ENCODE assay signal across 12 cellular contexts in genomic region chr3:124779751-124780191, GRCh38. TPM values are rescaled to one million over a fixed set of nuclear protein-coding genes. Genes with fewer than 3 reads are reported as not detected.
DNase-seq lines count a peak whose midpoint lies in the region; TF ChIP-seq lines count a peak whose summit lies in the region.
"Had no signal": no experiment of that assay in that cellular context is flagged by ENCODE, and none has a peak within 500 bp of the region (broad histone marks: within the 10 kb centered on the region; RNA-seq: fewer than 3 reads in every experiment).

No MANE protein-coding gene starts in this region.

- peaks cover 12% of the 10 kb centered on the region for H3K79me2 ChIP-seq in mesendoderm (ENCODE audit: control insufficient read depth, insufficient read depth, low read length)

- no peak overlapping the region; the same call in 1 of the 2 replicates for H3K4me3 Mint-ChIP-seq in HFFc6
- H3K4me3 Mint-ChIP-seq in activated T-helper 1 cell treated with anti-CD3 and anti-CD28 coated beads, Interleukin-12 subunit alpha, Interleukin-12 subunit beta, Interleukin-2, Interleukin-4 antibody, amounts not matched to agents 30 ng/mL and 10 ng/mL and 1 ng/mL, durations not matched to agents 14 hours and 24 hours and 36 hours = no peak overlapping the region

- H3K27ac ChIP-seq in duodenal mucosa (ENCODE audit: low read depth, low read length) (peak overlapping the region; percentile 66), mesendoderm (ENCODE audit: low read depth, low read length) (no peak overlapping the region), spleen (peak overlapping the region in 7 of 8 donors; percentile 41 to 76 (median 59))
- H3K27ac ChIP-seq: C4-2B had no signal

- H3K9ac ChIP-seq in duodenal mucosa (ENCODE audit: low read depth in 1 of 2, low read length in 2 of 2) (no peak overlapping the region), mesendoderm (ENCODE audit: low read length) (no peak overlapping the region)

- no peak overlapping the region for H3K56ac ChIP-seq in mesendoderm (ENCODE audit: low read length)

- peaks cover 11% of the 10 kb centered on the region for H3K36me3 Mint-ChIP-seq in HFFc6 (ENCODE audit: low read depth)
- H3K36me3 Mint-ChIP-seq in activated T-helper 1 cell treated with anti-CD3 and anti-CD28 coated beads, Interleukin-12 subunit alpha, Interleukin-12 subunit beta, Interleukin-2, Interleukin-4 antibody, amounts not matched to agents 30 ng/mL and 10 ng/mL and 1 ng/mL, durations not matched to agents 14 hours and 24 hours and 36 hours (ENCODE audit: low read depth) = no peaks in the 10 kb centered on the region

- H4K8ac ChIP-seq in mesendoderm (ENCODE audit: low read depth, low read length) = no peak overlapping the region

- H2BK120ac ChIP-seq in mesendoderm (ENCODE audit: low read depth, low read length) = no peak overlapping the region

- TF ChIP-seq CTCF in HFFc6 (IDR thresholded peaks at IDR 0.05) (no peak), spleen (IDR thresholded peaks at IDR 0.05 in 8 of 11, conservative IDR thresholded peaks at IDR 0.05 in 3 of 11) (no peak)

- no peak overlapping the region for H2BK15ac ChIP-seq in mesendoderm (replicated peaks; ENCODE audit: low read depth)

- H3K4me1 ChIP-seq in duodenal mucosa (ENCODE audit: control insufficient read depth in 1 of 2, insufficient read depth in 2 of 2, low read length in 2 of 2) (peaks cover 13 to 25% of the 10 kb centered on the region in 2 donors), mesendoderm (ENCODE audit: control insufficient read depth, low read depth, low read length) (peaks cover 7% of the 10 kb centered on the region), spleen (peaks cover 0 to 40% (median 26%) of the 10 kb centered on the region in 6 donors)

- H3K4ac ChIP-seq in mesendoderm (ENCODE audit: low read depth, low read length) = no peak overlapping the region

- DNase-seq in HFFc6 (no peak), mesendoderm (no peak), spleen (no peak), HCEC 1CT (no peak), SHP77 treated with DMSO at 0.1 percent for 48 hours (lab: John Stamatoyannopoulos, UW) (no peak), SKM-1 (lab: John Stamatoyannopoulos, UW; ENCODE audit: unreplicated experiment) (no peak)
- no peak for DNase-seq in activated T-helper 1 cell treated with anti-CD3 and anti-CD28 coated beads, Interleukin-12 subunit alpha, Interleukin-12 subunit beta, Interleukin-2, Interleukin-4 antibody, amounts not matched to agents 30 ng/mL and 10 ng/mL and 1 ng/mL, durations not matched to agents 14 hours and 24 hours and 36 hours (ENCODE audit: low spot score)
- DNase-seq: hippocampal formation, NCI-H2171 had no signal

- no peak overlapping the region for H2AK5ac ChIP-seq in mesendoderm (ENCODE audit: low read length)

- peak overlapping the region; percentile 25 for H3K23ac ChIP-seq in mesendoderm (ENCODE audit: low read length)

- no peaks in the 10 kb centered on the region for H3K9me3 ChIP-seq in duodenal mucosa (ENCODE audit: control insufficient read depth in 1 of 2, low read length in 2 of 2)
- no peaks in the 10 kb centered on the region for H3K9me3 ChIP-seq in spleen
- H3K9me3 ChIP-seq: mucosa of descending colon had no signal

- H3K4me2 ChIP-seq in mesendoderm (ENCODE audit: low read length) = no peak overlapping the region

- H3K79me1 ChIP-seq in mesendoderm (ENCODE audit: low read length) = peaks cover 37% of the 10 kb centered on the region

- H3K4me1 Mint-ChIP-seq in HFFc6 (ENCODE audit: low read depth) = peaks cover 63% of the 10 kb centered on the region
- H3K4me1 Mint-ChIP-seq in activated T-helper 1 cell treated with anti-CD3 and anti-CD28 coated beads, Interleukin-12 subunit alpha, Interleukin-12 subunit beta, Interleukin-2, Interleukin-4 antibody, amounts not matched to agents 30 ng/mL and 10 ng/mL and 1 ng/mL, durations not matched to agents 14 hours and 24 hours and 36 hours (ENCODE audit: low read depth) = peaks cover 11% of the 10 kb centered on the region

- H3K9me3 Mint-ChIP-seq in HFFc6 = no peaks in the 10 kb centered on the region
- H3K9me3 Mint-ChIP-seq in activated T-helper 1 cell treated with anti-CD3 and anti-CD28 coated beads, Interleukin-12 subunit alpha, Interleukin-12 subunit beta, Interleukin-2, Interleukin-4 antibody, amounts not matched to agents 30 ng/mL and 10 ng/mL and 1 ng/mL, durations not matched to agents 14 hours and 24 hours and 36 hours = no peaks in the 10 kb centered on the region

- peak overlapping the region; percentile 98 for H3K27ac Mint-ChIP-seq in HFFc6
- H3K27ac Mint-ChIP-seq in activated T-helper 1 cell treated with anti-CD3 and anti-CD28 coated beads, Interleukin-12 subunit alpha, Interleukin-12 subunit beta, Interleukin-2, Interleukin-4 antibody, amounts not matched to agents 30 ng/mL and 10 ng/mL and 1 ng/mL, durations not matched to agents 14 hours and 24 hours and 36 hours = no peak overlapping the region

- intact Hi-C loops in spleen (cut with DNase I; ENCODE audit: low total_unique reads) = no loop called here
- intact Hi-C loops in activated T-helper 1 cell treated with anti-CD3 and anti-CD28 coated beads, Interleukin-12 subunit alpha, Interleukin-12 subunit beta, Interleukin-2, Interleukin-4 antibody, amounts not matched to agents 30 ng/mL and 10 ng/mL and 1 ng/mL, durations not matched to agents 14 hours and 24 hours and 36 hours (cut with micrococcal nuclease) = no loop called here

- H3K27me3 Mint-ChIP-seq in HFFc6 (ENCODE audit: insufficient read depth) = peaks cover 2% of the 10 kb centered on the region
- peaks cover 6% of the 10 kb centered on the region for H3K27me3 Mint-ChIP-seq in activated T-helper 1 cell treated with anti-CD3 and anti-CD28 coated beads, Interleukin-12 subunit alpha, Interleukin-12 subunit beta, Interleukin-2, Interleukin-4 antibody, amounts not matched to agents 30 ng/mL and 10 ng/mL and 1 ng/mL, durations not matched to agents 14 hours and 24 hours and 36 hours (ENCODE audit: insufficient read depth)

- TF ChIP-seq POLR2A in spleen (IDR thresholded peaks at IDR 0.05) = no peak

- peaks cover 0 to 3% of the 10 kb centered on the region in 2 donors for H3K36me3 ChIP-seq in duodenal mucosa (ENCODE audit: control insufficient read depth in 1 of 2, insufficient read depth in 2 of 2, low read length in 2 of 2)
- peaks cover 15% of the 10 kb centered on the region for H3K36me3 ChIP-seq in mesendoderm (ENCODE audit: control insufficient read depth, insufficient read depth, low read length)
- no peaks in the 10 kb centered on the region for H3K36me3 ChIP-seq in spleen

- no peak overlapping the region for H3K18ac ChIP-seq in mesendoderm (ENCODE audit: low read length)

- H4K5ac ChIP-seq in mesendoderm (ENCODE audit: low read length) = no peak overlapping the region

- H3K4me3 ChIP-seq in duodenal mucosa (ENCODE audit: low read depth in 1 of 2, low read length in 2 of 2) (no peak overlapping the region), mesendoderm (ENCODE audit: low read length) (no peak overlapping the region), spleen (no peak overlapping the region)
- H3K4me3 ChIP-seq: mucosa of descending colon had no signal

- H3K27me3 ChIP-seq in duodenal mucosa (ENCODE audit: control insufficient read depth in 1 of 2, insufficient read depth in 2 of 2, low read length in 2 of 2) = no peaks in the 10 kb centered on the region
- no peaks in the 10 kb centered on the region for H3K27me3 ChIP-seq in mesendoderm (ENCODE audit: insufficient read depth, low read length, poor library complexity)
- no peaks in the 10 kb centered on the region for H3K27me3 ChIP-seq in spleen (replicated peaks in 1 of 7)

- WGBS in mesendoderm (ENCODE audit: extremely low coverage, insufficient coverage, low lambda C conversion rate) = no CpG with 5 or more reads among the region's 9 CpGs
- WGBS in spleen, 5 donors = 73 to 92% (median 89%) methylated on average over 5 to 9 of the region's 9 CpGs

- H2BK5ac ChIP-seq in mesendoderm (ENCODE audit: low read length) = no peak overlapping the region

RNA-seq across cellular contexts. Expression of gene UMPS, which starts 49.5 kb away (rescaled TPM):
- 10 to 100 TPM; 25.2 to 39.6 (median 28.4) TPM for total RNA-seq in HFFc6 (2021; fragmentation: NEBNext Ultra II Directional; extraction: Animal tissue kit (Norgen Biotek cat#: 25700))
- 45.8 TPM for polyA plus RNA-seq in mesendoderm (2013, experiment 1 of 2)
- 45.3 TPM for polyA plus RNA-seq in mesendoderm (2013, experiment 2 of 2)
- 10 to 100 TPM; 21.9 to 41.8 (median 26.7) TPM for total RNA-seq in spleen
- 10 to 100 TPM; 11.2 to 39.8 (median 17.6) TPM for polyA plus RNA-seq in spleen
- total RNA-seq in activated T-helper 1 cell treated with anti-CD3 and anti-CD28 coated beads, Interleukin-12 subunit alpha, Interleukin-12 subunit beta, Interleukin-2, Interleukin-4 antibody, amounts not matched to agents 30 ng/mL and 10 ng/mL and 1 ng/mL, durations not matched to agents 14 hours and 24 hours and 36 hours = 54.2 and 56.3 TPM in 2 replicates
